ENCODE assay signal across 20 cellular contexts in the genomic region with DNA sequence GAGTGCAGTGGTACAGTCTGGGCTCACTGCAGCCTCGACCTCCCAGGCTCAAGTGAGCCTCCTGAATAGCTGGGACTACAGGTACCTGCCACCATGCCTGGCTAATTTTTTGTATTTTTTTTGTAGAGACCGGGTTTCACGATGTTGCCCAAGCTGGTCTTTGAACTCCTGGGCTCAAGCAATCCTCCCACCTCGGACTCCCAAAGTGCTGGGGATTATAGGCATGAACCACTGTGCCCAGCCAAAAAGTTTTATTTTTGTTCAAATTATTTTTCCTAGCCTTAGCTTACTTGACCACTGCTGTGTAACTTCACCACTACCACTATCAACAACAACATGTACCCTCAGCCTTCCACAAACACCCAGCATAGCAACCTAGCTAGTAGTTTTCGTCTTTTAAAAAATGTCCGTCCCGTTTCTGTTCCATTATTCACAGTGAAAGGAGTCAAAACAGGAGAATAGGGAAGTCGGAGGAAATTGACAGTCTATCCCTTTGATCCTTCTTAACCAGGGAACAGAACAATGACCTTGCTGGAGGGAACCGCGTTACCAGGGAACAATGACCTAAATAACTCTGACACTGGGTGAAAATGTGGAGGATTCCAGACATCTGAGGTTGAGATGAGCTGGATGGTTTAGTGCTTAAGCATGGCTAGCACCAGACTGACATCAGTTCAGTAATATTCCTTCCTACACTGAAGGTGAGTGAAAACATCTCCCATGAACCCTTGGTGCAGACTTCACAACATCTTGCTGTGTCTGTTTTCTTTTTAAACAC.
DNase-seq lines count a peak whose midpoint lies in the region; ATAC-seq and TF ChIP-seq lines count a peak whose summit lies in the region.
"Had no signal": no experiment of that assay in that cellular context is flagged by ENCODE, and none has a peak within 500 bp of the region (broad histone marks: within the 10 kb centered on the region; RNA-seq: fewer than 3 reads in every experiment).

No MANE protein-coding gene starts in this region.

- no peak for TF ChIP-seq POLR2A in tibial nerve (IDR thresholded peaks at IDR 0.05)

- H3K4me3 ChIP-seq in brain microvascular endothelial cell (ENCODE audit: low read depth, low read length): no peak overlapping the region
- H3K4me3 ChIP-seq in tibial nerve: no peak overlapping the region

- ATAC-seq in activated CD8-positive, alpha-beta memory T cell treated with anti-CD3 and anti-CD28 coated beads, Interleukin-2, amount 10 ng/mL, durations not matched to agents 7 days and 5 days: no peak
- no peak for ATAC-seq in GM19351 (IDR thresholded peaks at IDR 0.05; ENCODE audit: unreplicated experiment)
- ATAC-seq: CD8-positive, alpha-beta T cell; HCT116 had no signal

- H3K27ac Mint-ChIP-seq in activated CD8-positive, alpha-beta memory T cell treated with anti-CD3 and anti-CD28 coated beads, Interleukin-2, amount 10 ng/mL, durations not matched to agents 7 days and 5 days: no peak overlapping the region
- H3K27ac Mint-ChIP-seq in brain (peak overlapping the region in 4 of 5 experiments; percentile 12 to 74 (median 44)), neural crest cell (ENCODE audit: unreplicated experiment) (peak overlapping the region; percentile 93)
- H3K27ac Mint-ChIP-seq: CD8-positive, alpha-beta T cell had no signal

- H3K36me3 ChIP-seq in brain microvascular endothelial cell (replicated peaks): no peaks in the 10 kb centered on the region
- no peaks in the 10 kb centered on the region for H3K36me3 ChIP-seq in tibial nerve
- H3K36me3 ChIP-seq: BE2C had no signal

- H3K27me3 ChIP-seq in brain microvascular endothelial cell (replicated peaks) (no peaks in the 10 kb centered on the region), tibial nerve (no peaks in the 10 kb centered on the region)
- H3K27me3 ChIP-seq: BE2C had no signal

- H3K4me3 Mint-ChIP-seq in activated CD8-positive, alpha-beta memory T cell treated with anti-CD3 and anti-CD28 coated beads, Interleukin-2, amount 10 ng/mL, durations not matched to agents 7 days and 5 days: no peak overlapping the region
- H3K4me3 Mint-ChIP-seq in brain (peak overlapping the region in 1 of 5 experiments; percentile 41), neural crest cell (no peak overlapping the region)
- H3K4me3 Mint-ChIP-seq: CD8-positive, alpha-beta T cell had no signal

- TF ChIP-seq CTCF in brain (conservative IDR thresholded peaks at IDR 0.05) (no peak), neural crest cell (conservative IDR thresholded peaks at IDR 0.05) (no peak), brain microvascular endothelial cell (IDR thresholded peaks at IDR 0.05; ENCODE audit: low read depth, low read length, missing control alignments) (no peak), tibial nerve (IDR thresholded peaks at IDR 0.05) (no peak)

- TF ChIP-seq EP300 in tibial nerve (IDR thresholded peaks at IDR 0.05): no peak

- H3K4me1 Mint-ChIP-seq in activated CD8-positive, alpha-beta memory T cell treated with anti-CD3 and anti-CD28 coated beads, Interleukin-2, amount 10 ng/mL, durations not matched to agents 7 days and 5 days: no peaks in the 10 kb centered on the region
- H3K4me1 Mint-ChIP-seq in brain (peaks cover 32% of the 10 kb centered on the region), neural crest cell (peaks cover 41% of the 10 kb centered on the region)

- H3K9me3 Mint-ChIP-seq in activated CD8-positive, alpha-beta memory T cell treated with anti-CD3 and anti-CD28 coated beads, Interleukin-2, amount 10 ng/mL, durations not matched to agents 7 days and 5 days (ENCODE audit: low read depth): no peaks in the 10 kb centered on the region
- H3K9me3 Mint-ChIP-seq in brain (peaks cover 9 to 17% (median 12%) of the 10 kb centered on the region in 5 experiments), neural crest cell (peaks cover 7% of the 10 kb centered on the region)

- CTCF ChIA-PET in activated CD8-positive, alpha-beta memory T cell treated with anti-CD3 and anti-CD28 coated beads, Interleukin-2, amount 10 ng/mL, durations not matched to agents 7 days and 5 days (lab: Charles Lee): interaction anchor here (0.9 kb wide), 1 partner anchor 15 kb away, joined by 3 read pairs; no protein-coding TSS in a partner anchor

- peak; percentile 1 for DNase-seq in activated CD8-positive, alpha-beta memory T cell treated with anti-CD3 and anti-CD28 coated beads, Interleukin-2, amount 10 ng/mL, durations not matched to agents 7 days and 5 days
- DNase-seq in activated CD8-positive, alpha-beta memory T cell treated with anti-CD3 and anti-CD28 coated beads for 24 hours: no peak
- no peak for DNase-seq in neural crest cell (ENCODE audit: low read depth, low spot score)
- DNase-seq in amygdala (lab: John Stamatoyannopoulos, UW): no peak
- DNase-seq in brain microvascular endothelial cell: no peak
- DNase-seq in tibial nerve (ENCODE audit: low spot score in 2 of 2): no peak
- DNase-seq: BE2C; Calu3; CD8-positive, alpha-beta T cell; GOT3; KG1; NCI-H1417 treated with DMSO at 0.1 percent for 48 hours; NCI-H1930; NCI-H345; NCI-H524 treated with DMSO at 0.1 percent for 48 hours; SHP77 treated with DMSO at 0.1 percent for 48 hours had no signal

- no peak overlapping the region for H3K27ac ChIP-seq in brain microvascular endothelial cell
- no peak overlapping the region for H3K27ac ChIP-seq in tibial nerve
- H3K27ac ChIP-seq: 22Rv1 had no signal

- no peaks in the 10 kb centered on the region for H3K4me1 ChIP-seq in tibial nerve
- H3K4me1 ChIP-seq: BE2C had no signal

- peaks cover 0 to 1% (median 0%) of the 10 kb centered on the region in 4 donors for H3K9me3 ChIP-seq in tibial nerve
- H3K9me3 ChIP-seq: BE2C had no signal

- in situ Hi-C loops in brain microvascular endothelial cell (cut with HindIII; ENCODE audit: low pct_ligation_motif_present, low sequenced_read_pairs): no loop called here

- H3K27me3 Mint-ChIP-seq in activated CD8-positive, alpha-beta memory T cell treated with anti-CD3 and anti-CD28 coated beads, Interleukin-2, amount 10 ng/mL, durations not matched to agents 7 days and 5 days: peaks cover 32% of the 10 kb centered on the region
- H3K27me3 Mint-ChIP-seq in brain (peaks cover 6% of the 10 kb centered on the region), neural crest cell (ENCODE audit: low read depth) (no peaks in the 10 kb centered on the region)

- H3K36me3 Mint-ChIP-seq in activated CD8-positive, alpha-beta memory T cell treated with anti-CD3 and anti-CD28 coated beads, Interleukin-2, amount 10 ng/mL, durations not matched to agents 7 days and 5 days: no peaks in the 10 kb centered on the region
- H3K36me3 Mint-ChIP-seq in brain (peaks cover 12% of the 10 kb centered on the region), neural crest cell (ENCODE audit: low read depth) (peaks cover 9% of the 10 kb centered on the region)
- H3K36me3 Mint-ChIP-seq: CD8-positive, alpha-beta T cell had no signal

- whole genome bisulfite sequencing in tibial nerve, 2 donors: 70 to 72% methylated on average over 10 of the region's 10 CpGs
